Comparison of ENCODE assay signal across 18 cellular contexts in the genomic region with DNA sequence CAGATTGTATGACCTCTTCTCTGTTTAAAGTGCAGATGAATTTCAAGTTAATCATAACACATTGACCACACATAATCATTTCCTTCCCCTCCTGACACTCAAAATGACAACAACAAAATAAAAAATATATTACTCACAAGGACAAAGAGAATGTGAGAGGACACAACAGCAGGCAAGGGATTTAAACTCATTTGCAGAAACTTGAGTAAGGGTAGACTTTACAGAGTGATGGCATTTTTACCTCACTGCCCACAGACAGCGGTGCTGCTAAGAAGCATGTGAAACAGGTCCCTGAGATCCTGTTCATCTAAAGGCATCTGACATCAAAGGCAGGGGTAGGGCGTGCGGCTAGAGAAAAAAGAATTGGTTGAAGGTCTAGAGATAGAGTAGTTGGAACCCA.
DNase-seq lines count a peak whose midpoint lies in the region; ATAC-seq and TF ChIP-seq lines count a peak whose summit lies in the region.
"Had no signal": no experiment of that assay in that cellular context is flagged by ENCODE, and none has a peak within 500 bp of the region (broad histone marks: within the 10 kb centered on the region; RNA-seq: fewer than 3 reads in every experiment).

No MANE protein-coding gene starts in this region.

- no peak overlapping the region for H4K8ac ChIP-seq in H9 (replicated peaks; ENCODE audit: insufficient read length, low read depth, low read length)

- peak overlapping the region; percentile 18 for H3K27ac Mint-ChIP-seq in T-helper 1 cell treated with Interleukin-12 subunit alpha and Interleukin-12 subunit beta and Interleukin-4 antibody, amounts not matched to agents 30 μg/mL and 1 μg/mL, for 36 hours
- H3K27ac Mint-ChIP-seq in immature natural killer cell (peak overlapping the region; percentile 38 to 87 (median 64)), H9 (no peak overlapping the region)
- peak overlapping the region; percentile 62 for H3K27ac Mint-ChIP-seq in stimulated activated effector memory CD8-positive, alpha-beta T cell treated with anti-CD3 and anti-CD28 coated beads, Interleukin-12 subunit alpha, Interleukin-12 subunit beta, amount 100 ng/mL, for 72 hours
- H3K27ac Mint-ChIP-seq: B cell; CD4-positive, CD25-positive, alpha-beta regulatory T cell; CD8-positive, alpha-beta T cell had no signal

- peaks cover 6% of the 10 kb centered on the region; the same call in 1 of the 2 replicates for H3K4me1 ChIP-seq in H9 (ENCODE audit: insufficient read depth, low read length)
- H3K4me1 ChIP-seq: BLaER1, Caco-2 had no signal

- H3K14ac ChIP-seq in H9 (ENCODE audit: insufficient read depth, low read length) = no peak overlapping the region

- no peak overlapping the region for H2BK5ac ChIP-seq in H9 (ENCODE audit: insufficient read length, low read length)

- H3K9me3 ChIP-seq in H9 (ENCODE audit: control insufficient read depth, low read depth, low read length) = no peaks in the 10 kb centered on the region
- H3K9me3 ChIP-seq: BLaER1, Caco-2 had no signal

- H2BK15ac ChIP-seq in H9 (ENCODE audit: low read depth, low read length) = no peak overlapping the region

- H3K27me3 ChIP-seq in H9 (ENCODE audit: insufficient read depth, low read length) = no peaks in the 10 kb centered on the region
- H3K27me3 ChIP-seq: BLaER1 had no signal

- no peak overlapping the region for H2BK120ac ChIP-seq in H9 (ENCODE audit: low read depth, low read length, poor library complexity, severe bottlenecking)

- no peaks in the 10 kb centered on the region for H3K23me2 ChIP-seq in H9 (ENCODE audit: insufficient read length, low read depth, low read length, poor library complexity, severe bottlenecking)

- no peaks in the 10 kb centered on the region for H3K79me1 ChIP-seq in H9 (ENCODE audit: insufficient read depth, low read depth, low read length, poor library complexity, severe bottlenecking)

- H2AK5ac ChIP-seq in H9 (ENCODE audit: insufficient read length, low read length) = no peak overlapping the region

- H3K79me2 ChIP-seq in H9 (ENCODE audit: insufficient read depth, low read length) = no peaks in the 10 kb centered on the region

- peak; percentile 78 for ATAC-seq in stimulated activated effector memory CD8-positive, alpha-beta T cell treated with anti-CD3 and anti-CD28 coated beads, Interleukin-12 subunit alpha, Interleukin-12 subunit beta, amount 100 ng/mL, for 72 hours
- ATAC-seq in GM18511 (IDR thresholded peaks at IDR 0.05; ENCODE audit: unreplicated experiment) = no peak
- ATAC-seq: CD8-positive, alpha-beta T cell had no signal

- no peak overlapping the region for H3K56ac ChIP-seq in H9 (ENCODE audit: insufficient read length, low read depth, low read length)

- H3K36me3 Mint-ChIP-seq in T-helper 1 cell treated with Interleukin-12 subunit alpha and Interleukin-12 subunit beta and Interleukin-4 antibody, amounts not matched to agents 30 μg/mL and 1 μg/mL, for 36 hours (ENCODE audit: low read depth) = no peaks in the 10 kb centered on the region
- H3K36me3 Mint-ChIP-seq in immature natural killer cell = no peaks in the 10 kb centered on the region
- no peaks in the 10 kb centered on the region for H3K36me3 Mint-ChIP-seq in stimulated activated effector memory CD8-positive, alpha-beta T cell treated with anti-CD3 and anti-CD28 coated beads, Interleukin-12 subunit alpha, Interleukin-12 subunit beta, amount 100 ng/mL, for 72 hours
- no peaks in the 10 kb centered on the region; a peak in 1 of 7 replicates for H3K36me3 Mint-ChIP-seq in H9 (ENCODE audit: insufficient read depth in 1 of 3, low read depth in 3 of 3)
- H3K36me3 Mint-ChIP-seq: CD4-positive, CD25-positive, alpha-beta regulatory T cell; CD8-positive, alpha-beta T cell had no signal

- H2AFZ ChIP-seq in H9 (ENCODE audit: low read length) = no peak overlapping the region

- H4K91ac ChIP-seq in H9 (ENCODE audit: insufficient read length, low read depth, low read length) = no peak overlapping the region

- H3T11ph ChIP-seq in H9 (ENCODE audit: low read length) = no peak overlapping the region

- H4K20me1 ChIP-seq in H9 (ENCODE audit: control insufficient read depth, insufficient read depth, insufficient read length) = no peaks in the 10 kb centered on the region
- H4K20me1 ChIP-seq: BLaER1 had no signal

- H3K18ac ChIP-seq in H9 (ENCODE audit: insufficient read length, low read depth, low read length) = no peak overlapping the region

- no peak overlapping the region for H4K5ac ChIP-seq in H9 (ENCODE audit: insufficient read length, low read depth, low read length)

- H3K9ac ChIP-seq in H9 (ENCODE audit: extremely low read depth, insufficient read length, low read length) = no peak overlapping the region
- H3K9ac ChIP-seq: BLaER1 had no signal

- no CpG with 5 or more reads among the region's 3 CpGs for WGBS in H9 (ENCODE audit: extremely low coverage, insufficient read length, low lambda C conversion rate)

- peaks cover 16% of the 10 kb centered on the region for H3K4me1 Mint-ChIP-seq in T-helper 1 cell treated with Interleukin-12 subunit alpha and Interleukin-12 subunit beta and Interleukin-4 antibody, amounts not matched to agents 30 μg/mL and 1 μg/mL, for 36 hours (ENCODE audit: low read depth)
- H3K4me1 Mint-ChIP-seq in immature natural killer cell (peaks cover 27 to 35% of the 10 kb centered on the region in 2 donors), H9 (peaks cover 27% of the 10 kb centered on the region in 2 experiments)
- peaks cover 35% of the 10 kb centered on the region for H3K4me1 Mint-ChIP-seq in stimulated activated effector memory CD8-positive, alpha-beta T cell treated with anti-CD3 and anti-CD28 coated beads, Interleukin-12 subunit alpha, Interleukin-12 subunit beta, amount 100 ng/mL, for 72 hours

- no peak overlapping the region for H3K27ac ChIP-seq in H9 (ENCODE audit: insufficient read length, low read depth, low read length)
- H3K27ac ChIP-seq: 22Rv1, BLaER1, C4-2B had no signal

- no peak overlapping the region for H3K4ac ChIP-seq in H9 (ENCODE audit: low read depth, low read length)

- H3K9me3 Mint-ChIP-seq in T-helper 1 cell treated with Interleukin-12 subunit alpha and Interleukin-12 subunit beta and Interleukin-4 antibody, amounts not matched to agents 30 μg/mL and 1 μg/mL, for 36 hours = no peaks in the 10 kb centered on the region
- no peaks in the 10 kb centered on the region for H3K9me3 Mint-ChIP-seq in immature natural killer cell
- H3K9me3 Mint-ChIP-seq in stimulated activated effector memory CD8-positive, alpha-beta T cell treated with anti-CD3 and anti-CD28 coated beads, Interleukin-12 subunit alpha, Interleukin-12 subunit beta, amount 100 ng/mL, for 72 hours = no peaks in the 10 kb centered on the region
- H3K9me3 Mint-ChIP-seq in H9 = peaks cover 0 to 4% of the 10 kb centered on the region in 2 experiments; a peak in 1 of 5 replicates
- H3K9me3 Mint-ChIP-seq: CD8-positive, alpha-beta T cell had no signal

- TF ChIP-seq CTCF in H9 (conservative IDR thresholded peaks at IDR 0.05) = no peak

- H3K27me3 Mint-ChIP-seq in T-helper 1 cell treated with Interleukin-12 subunit alpha and Interleukin-12 subunit beta and Interleukin-4 antibody, amounts not matched to agents 30 μg/mL and 1 μg/mL, for 36 hours (ENCODE audit: low read depth) = peaks cover 38% of the 10 kb centered on the region
- H3K27me3 Mint-ChIP-seq in immature natural killer cell (ENCODE audit: low read depth in 3 of 3) (peaks cover 2 to 11% (median 7%) of the 10 kb centered on the region in 3 donors), H9 (ENCODE audit: low read depth) (no peaks in the 10 kb centered on the region)

- no peak overlapping the region for H2BK12ac ChIP-seq in H9 (ENCODE audit: insufficient read length, low read depth, low read length)

- H3K4me3 Mint-ChIP-seq in T-helper 1 cell treated with Interleukin-12 subunit alpha and Interleukin-12 subunit beta and Interleukin-4 antibody, amounts not matched to agents 30 μg/mL and 1 μg/mL, for 36 hours = no peak overlapping the region
- peak overlapping the region in 3 of 5 donors; percentile 1 to 64 (median 7) for H3K4me3 Mint-ChIP-seq in immature natural killer cell
- peak overlapping the region; percentile 7 for H3K4me3 Mint-ChIP-seq in stimulated activated effector memory CD8-positive, alpha-beta T cell treated with anti-CD3 and anti-CD28 coated beads, Interleukin-12 subunit alpha, Interleukin-12 subunit beta, amount 100 ng/mL, for 72 hours
- H3K4me3 Mint-ChIP-seq in H9 = no peak overlapping the region
- H3K4me3 Mint-ChIP-seq: B cell; CD4-positive, CD25-positive, alpha-beta regulatory T cell; CD8-positive, alpha-beta T cell had no signal

- H3K23ac ChIP-seq in H9 (ENCODE audit: insufficient read length, low read depth, low read length) = no peak overlapping the region

- H3K4me2 ChIP-seq in H9 (ENCODE audit: insufficient read depth, insufficient read length, low read length) = no peak overlapping the region
- H3K4me2 ChIP-seq: BLaER1 had no signal

- no peak overlapping the region for H2BK20ac ChIP-seq in H9 (ENCODE audit: low read depth, low read length, poor library complexity, severe bottlenecking)

- DNase-seq in T-helper 1 cell (no peak), immature natural killer cell (peak in 1 of 3 donors; percentile 2), H9 (no peak), activated gamma-delta T cell (lab: John Stamatoyannopoulos, UW) (no peak)
- DNase-seq in stimulated activated effector memory CD8-positive, alpha-beta T cell treated with anti-CD3 and anti-CD28 coated beads, Interleukin-12 subunit alpha, Interleukin-12 subunit beta, amount 100 ng/mL, for 72 hours (ENCODE audit: low spot score in 2 of 2) = no peak
- DNase-seq: Caco-2; CD4-positive, CD25-positive, alpha-beta regulatory T cell; CD8-positive, alpha-beta T cell; DMS153; DND-41; GOT3; HCEC 1CT had no signal

Comparison
In these comparisons a context has a peak if more than half of its experiments do, and no peak if none do; other contexts are left out.
1. H3K27ac Mint-ChIP-seq: peak in T-helper 1 cell treated with Interleukin-12 subunit alpha and Interleukin-12 subunit beta and Interleukin-4 antibody, amounts not matched to agents 30 μg/mL and 1 μg/mL, for 36 hours (single experiment), immature natural killer cell (6 of 6) and stimulated activated effector memory CD8-positive, alpha-beta T cell treated with anti-CD3 and anti-CD28 coated beads, Interleukin-12 subunit alpha, Interleukin-12 subunit beta, amount 100 ng/mL, for 72 hours (single experiment); none in H9 (0 of 3).
2. H3K4me3 Mint-ChIP-seq: peak in immature natural killer cell (3 of 5) and stimulated activated effector memory CD8-positive, alpha-beta T cell treated with anti-CD3 and anti-CD28 coated beads, Interleukin-12 subunit alpha, Interleukin-12 subunit beta, amount 100 ng/mL, for 72 hours (single experiment); none in T-helper 1 cell treated with Interleukin-12 subunit alpha and Interleukin-12 subunit beta and Interleukin-4 antibody, amounts not matched to agents 30 μg/mL and 1 μg/mL, for 36 hours (single experiment) and H9 (0 of 2).